In genomic region chr1:154407021-154407865, GRCh38 we compare ENCODE assay signal across 8 cellular contexts. TPM values are rescaled to one million over a fixed set of nuclear protein-coding genes. Genes with fewer than 3 reads are reported as not detected.
DNase-seq lines count a peak whose midpoint lies in the region; ATAC-seq, FAIRE-seq and TF ChIP-seq lines count a peak whose summit lies in the region.

No MANE protein-coding gene starts in this region.

- H3K4me3 Mint-ChIP-seq in CD8-positive, alpha-beta T cell: peak overlapping the region; percentile 88

- no peaks in the 10 kb centered on the region for H3K27me3 ChIP-seq in CD8-positive, alpha-beta T cell (ENCODE audit: insufficient read depth, low read length)
- H3K27me3 ChIP-seq in keratinocyte (ENCODE audit: control insufficient read depth, extremely low read depth, insufficient read depth, low read length): no peaks in the 10 kb centered on the region

- peaks cover 17% of the 10 kb centered on the region for H3K36me3 Mint-ChIP-seq in CD8-positive, alpha-beta T cell

- TF ChIP-seq CTCF in CD8-positive, alpha-beta T cell (IDR thresholded peaks at IDR 0.05): no peak
- no peak for TF ChIP-seq CTCF in keratinocyte (optimal IDR thresholded peaks at IDR 0.05 in 1 of 3, IDR thresholded peaks at IDR 0.05 in 1 of 3, conservative IDR thresholded peaks at IDR 0.05 in 1 of 3; ENCODE audit: extremely low read depth in 1 of 3, insufficient read depth in 2 of 3, low read length in 3 of 3)

- peaks cover 60% of the 10 kb centered on the region for H3K4me1 ChIP-seq in CD8-positive, alpha-beta T cell (ENCODE audit: insufficient read depth, low read length)
- peaks cover 39% of the 10 kb centered on the region for H3K4me1 ChIP-seq in keratinocyte (ENCODE audit: control insufficient read depth, extremely low read depth, insufficient read depth, low read length)

- H2AFZ ChIP-seq in keratinocyte (ENCODE audit: control insufficient read depth, low read length): no peak overlapping the region

- dilution Hi-C loops in keratinocyte (cut with MboI; ENCODE audit: extremely low pct_ligation_motif_present, low sequenced_read_pairs): no loop called here

- peak overlapping the region; percentile 98 for H3K4me2 ChIP-seq in keratinocyte (ENCODE audit: control insufficient read depth, extremely low read depth, insufficient read depth, low read depth, low read length)

- intact Hi-C loops in CD8-positive, alpha-beta T cell (cut with DNase I, micrococcal nuclease): loop anchor here in 1 of 2 experiments (5.0 kb wide), 2 partner anchors 70 to 545 kb away; no protein-coding TSS in a partner anchor

- POLR2A ChIA-PET in CD8-positive, alpha-beta T cell (lab: Charles Lee): interaction anchor here (0.9 to 3.5 kb wide), 6 partner anchors 12 to 79 kb away, joined by 3 to 20 read pairs (median 4); no protein-coding TSS in a partner anchor

- H3K27ac ChIP-seq in CD8-positive, alpha-beta T cell (ENCODE audit: low read depth, low read length): peak overlapping the region; percentile 57
- H3K27ac ChIP-seq in keratinocyte (ENCODE audit: control insufficient read depth, insufficient read depth, low read length): peak overlapping the region; percentile 92

- H3K27ac Mint-ChIP-seq in CD8-positive, alpha-beta T cell: peak overlapping the region; percentile 93

- CTCF ChIA-PET in CD8-positive, alpha-beta T cell (lab: Charles Lee): interaction anchor here (0.7 to 5.4 kb wide), 17 partner anchors 8 to 80 kb away, joined by 3 to 52 read pairs (median 5); no protein-coding TSS in a partner anchor

- peaks cover 21% of the 10 kb centered on the region for H3K79me2 ChIP-seq in keratinocyte (ENCODE audit: control insufficient read depth, insufficient read depth, low read length)

- DNase-seq in CD8-positive, alpha-beta T cell: no peak
- peak; percentile 43 for DNase-seq in activated T-cell treated with anti-CD3 and anti-CD28 coated beads for 48 hours (ENCODE audit: low read depth)
- no peak for DNase-seq in keratinocyte (ENCODE audit: low read depth, low spot score)
- DNase-seq in stimulated activated CD4-positive, alpha-beta T cell treated with anti-CD3 and anti-CD28 coated beads, TNF-alpha, amount 100 ng/mL, for 24 hours (ENCODE audit: low read depth in 3 of 3): peak in 2 of 3 experiments; percentile 45 to 70
- no peak for DNase-seq in NCI-H146 treated with DMSO at 0.1 percent for 48 hours (lab: John Stamatoyannopoulos, UW; ENCODE audit: unreplicated experiment)
- DNase-seq in NCI-H1417 (lab: John Stamatoyannopoulos, UW): no peak
- no peak for DNase-seq in NCI-H187 treated with DMSO at 0.1 percent for 48 hours (lab: John Stamatoyannopoulos, UW)

- peak overlapping the region; percentile 48 for H3K4me3 ChIP-seq in CD8-positive, alpha-beta T cell (ENCODE audit: low read depth, low read length)
- H3K4me3 ChIP-seq in keratinocyte (ENCODE audit: control insufficient read depth in 2 of 3, extremely low read depth in 1 of 3, insufficient read depth in 2 of 3, low read depth in 1 of 3, low read length in 3 of 3): peak overlapping the region; percentile 55 to 81 (median 68)

- FAIRE-seq in keratinocyte (lab: Jason Lieb, UNC): no peak

- no peaks in the 10 kb centered on the region for H3K9me3 Mint-ChIP-seq in CD8-positive, alpha-beta T cell

- H3K27me3 Mint-ChIP-seq in CD8-positive, alpha-beta T cell (ENCODE audit: low read depth): no peaks in the 10 kb centered on the region

- no peaks in the 10 kb centered on the region for H3K9me3 ChIP-seq in CD8-positive, alpha-beta T cell (ENCODE audit: low read length)
- no peaks in the 10 kb centered on the region for H3K9me3 ChIP-seq in keratinocyte (ENCODE audit: control insufficient read depth, low read depth, low read length)

- H4K20me1 ChIP-seq in keratinocyte (ENCODE audit: control insufficient read depth, extremely low read depth, insufficient read depth, low read length): no peaks in the 10 kb centered on the region

- no peak for ATAC-seq in CD8-positive, alpha-beta T cell
- peak; percentile 48 for ATAC-seq in HG03066 (IDR thresholded peaks at IDR 0.05; ENCODE audit: low read depth, unreplicated experiment)

- no peaks in the 10 kb centered on the region for H3K9me1 ChIP-seq in keratinocyte (ENCODE audit: control insufficient read depth, extremely low read depth, insufficient read depth, low read length)

- peaks cover 80% of the 10 kb centered on the region for H3K4me1 Mint-ChIP-seq in CD8-positive, alpha-beta T cell (ENCODE audit: low read depth)

- H3K9ac ChIP-seq in keratinocyte (ENCODE audit: control insufficient read depth, extremely low read depth, insufficient read depth, low read length): peak overlapping the region; percentile 93

- no peaks in the 10 kb centered on the region for H3K36me3 ChIP-seq in CD8-positive, alpha-beta T cell (ENCODE audit: insufficient read depth, low read length)
- H3K36me3 ChIP-seq in keratinocyte (ENCODE audit: control insufficient read depth in 2 of 2, extremely low read depth in 1 of 2, insufficient read depth in 2 of 2, low read length in 2 of 2): no peaks in the 10 kb centered on the region

RNA-seq across cellular contexts. Expression of gene IL6R, which starts 2.1 kb away (rescaled TPM):
- 10 to 100 TPM in 1 of 2 experiments, 1 to 10 TPM in 1; 10.0 to 12.0 TPM for total RNA-seq in CD8-positive, alpha-beta T cell
- polyA plus RNA-seq in keratinocyte: 12.6 to 24.1 TPM (median 15.9 TPM) in 3 replicates
- 12.4 TPM for polyA plus RNA-seq in keratinocyte (2011; ENCODE audit: low read depth)
- polyA plus RNA-seq in keratinocyte (2011; cell fraction: cytosol; rRNA removed): 8.2 and 11.1 TPM in 2 replicates
- polyA plus RNA-seq in keratinocyte (2011; cell fraction: nucleus; rRNA removed): 30.5 and 37.3 TPM in 2 replicates
- polyA plus RNA-seq in keratinocyte (2012; ENCODE audit: low replicate concordance): 9.3 and 24.5 TPM in 2 replicates
- 33.9 to 71.2 TPM (median 38.4 TPM) in 3 replicates for polyA minus RNA-seq in keratinocyte
- polyA minus RNA-seq in keratinocyte (2011; cell fraction: cytosol; rRNA and poly(A)+ RNA removed): 28.0 TPM
- polyA minus RNA-seq in keratinocyte (2011; cell fraction: nucleus; rRNA and poly(A)+ RNA removed): 38.8 and 51.2 TPM in 2 replicates

Comparison
In these comparisons a context has a peak if more than half of its experiments do, and no peak if none do; other contexts are left out.
1. DNase-seq: peak in activated T-cell treated with anti-CD3 and anti-CD28 coated beads for 48 hours (single experiment) and stimulated activated CD4-positive, alpha-beta T cell treated with anti-CD3 and anti-CD28 coated beads, TNF-alpha, amount 100 ng/mL, for 24 hours (2 of 3); none in CD8-positive, alpha-beta T cell (0 of 7), keratinocyte (single experiment), NCI-H146 treated with DMSO at 0.1 percent for 48 hours (single experiment), NCI-H1417 (0 of 3) and NCI-H187 treated with DMSO at 0.1 percent for 48 hours (single experiment).